In genomic region chr13:93628136-93628535, GRCh38 we compare ENCODE assay signal across 18 cellular contexts.
A peak's percentile ranks its signal among the peaks of the same experiment; 100 is the strongest.
DNase-seq lines count a peak whose midpoint lies in the region; ATAC-seq and TF ChIP-seq lines count a peak whose summit lies in the region.
"Had no signal": no experiment of that assay in that cellular context is flagged by ENCODE, and none has a peak within 500 bp of the region (broad histone marks: within the 10 kb centered on the region; RNA-seq: fewer than 3 reads in every experiment).

No MANE protein-coding gene starts in this region.

- H3K4me3 Mint-ChIP-seq in GM23338, result no peak overlapping the region
- H3K4me3 Mint-ChIP-seq: CD4-positive, CD25-positive, alpha-beta regulatory T cell; IgD-negative memory B cell had no signal

- H3K9ac ChIP-seq in NT2/D1 (ENCODE audit: insufficient read length, low read depth) (no peak overlapping the region), mesendoderm (ENCODE audit: low read length) (no peak overlapping the region)
- H3K9ac ChIP-seq: BLaER1 treated with 17β-estradiol and CSF1 and Interleukin-3, amounts not matched to agents 10 nM and 100 nM had no signal

- no peak overlapping the region for H3K27ac Mint-ChIP-seq in GM23338
- H3K27ac Mint-ChIP-seq: CD4-positive, CD25-positive, alpha-beta regulatory T cell; IgD-negative memory B cell had no signal

- H3K9me3 Mint-ChIP-seq in GM23338, result peaks cover 3% of the 10 kb centered on the region; the same call in 1 of the 3 replicates

- no peaks in the 10 kb centered on the region for H3K27me3 ChIP-seq in GM23338 (ENCODE audit: insufficient read depth)
- H3K27me3 ChIP-seq in NT2/D1 (ENCODE audit: insufficient read depth, insufficient read length), result no peaks in the 10 kb centered on the region
- H3K27me3 ChIP-seq in mesendoderm (ENCODE audit: insufficient read depth, low read length, poor library complexity), result no peaks in the 10 kb centered on the region
- H3K27me3 ChIP-seq: BLaER1 treated with 17β-estradiol and CSF1 and Interleukin-3, amounts not matched to agents 10 nM and 100 nM had no signal

- no peaks in the 10 kb centered on the region for H4K20me1 ChIP-seq in GM23338 (replicated peaks; ENCODE audit: insufficient read depth)
- H4K20me1 ChIP-seq: BLaER1 treated with 17β-estradiol and CSF1 and Interleukin-3, amounts not matched to agents 10 nM and 100 nM had no signal

- no peak overlapping the region for H3K23ac ChIP-seq in mesendoderm (ENCODE audit: low read length)

- no peak overlapping the region for H4K8ac ChIP-seq in mesendoderm (ENCODE audit: low read depth, low read length)

- no peak overlapping the region for H2AK5ac ChIP-seq in mesendoderm (ENCODE audit: low read length)

- H4K5ac ChIP-seq in mesendoderm (ENCODE audit: low read length), result no peak overlapping the region

- H3K36me3 ChIP-seq in GM23338 (ENCODE audit: insufficient read depth) (no peaks in the 10 kb centered on the region), NT2/D1 (ENCODE audit: insufficient read depth, insufficient read length, low read length) (no peaks in the 10 kb centered on the region), mesendoderm (ENCODE audit: control insufficient read depth, insufficient read depth, low read length) (no peaks in the 10 kb centered on the region)
- H3K36me3 ChIP-seq: BLaER1 treated with 17β-estradiol and CSF1 and Interleukin-3, amounts not matched to agents 10 nM and 100 nM had no signal

- no peak overlapping the region for H2BK120ac ChIP-seq in mesendoderm (ENCODE audit: low read depth, low read length)

- H3K18ac ChIP-seq in mesendoderm (ENCODE audit: low read length), result no peak overlapping the region

- H3F3A ChIP-seq in GM23338 (replicated peaks; ENCODE audit: low read depth), result no peaks in the 10 kb centered on the region

- WGBS in mesendoderm (ENCODE audit: extremely low coverage, insufficient coverage, low lambda C conversion rate), result no CpG with 5 or more reads among the region's 1 CpG

- H3K79me2 ChIP-seq in GM23338 (replicated peaks; ENCODE audit: insufficient read depth), result no peaks in the 10 kb centered on the region; the same call in 1 of the 2 replicates
- H3K79me2 ChIP-seq in mesendoderm (ENCODE audit: control insufficient read depth, insufficient read depth, low read length), result no peaks in the 10 kb centered on the region

- H2AFZ ChIP-seq in GM23338, result no peak overlapping the region

- H3K4ac ChIP-seq in mesendoderm (ENCODE audit: low read depth, low read length), result no peak overlapping the region

- no peak overlapping the region for H3K27ac ChIP-seq in GM23338 (ENCODE audit: low read depth)
- H3K27ac ChIP-seq in mesendoderm (ENCODE audit: low read depth, low read length), result no peak overlapping the region
- H3K27ac ChIP-seq: BLaER1 treated with 17β-estradiol and CSF1 and Interleukin-3, amounts not matched to agents 10 nM and 100 nM had no signal

- H3K4me1 ChIP-seq in GM23338 (ENCODE audit: insufficient read depth) (peaks cover 22% of the 10 kb centered on the region), NT2/D1 (ENCODE audit: insufficient read depth, insufficient read length) (no peaks in the 10 kb centered on the region), mesendoderm (ENCODE audit: control insufficient read depth, low read depth, low read length) (no peaks in the 10 kb centered on the region)

- H3K27me3 Mint-ChIP-seq in GM23338 (ENCODE audit: insufficient read depth, low read depth, poor library complexity), result no peaks in the 10 kb centered on the region
- H3K27me3 Mint-ChIP-seq: IgD-negative memory B cell had no signal

- H3K4me2 ChIP-seq in GM23338 (peak overlapping the region; percentile 65), mesendoderm (ENCODE audit: low read length) (no peak overlapping the region)
- H3K4me2 ChIP-seq: BLaER1 treated with 17β-estradiol and CSF1 and Interleukin-3, amounts not matched to agents 10 nM and 100 nM had no signal

- H3K4me1 Mint-ChIP-seq in GM23338, result peaks cover 24% of the 10 kb centered on the region
- H3K4me1 Mint-ChIP-seq: CD4-positive, CD25-positive, alpha-beta regulatory T cell; IgD-negative memory B cell had no signal

- H3K9me2 ChIP-seq in GM23338 (ENCODE audit: insufficient read depth), result no peaks in the 10 kb centered on the region

- no peak for TF ChIP-seq CTCF in GM23338 (conservative IDR thresholded peaks at IDR 0.05; ENCODE audit: low read depth in 2 of 2)

- no peak overlapping the region for H3K56ac ChIP-seq in mesendoderm (ENCODE audit: low read length)

- H2BK5ac ChIP-seq in mesendoderm (ENCODE audit: low read length), result no peak overlapping the region

- DNase-seq in NCI-H524 (lab: John Stamatoyannopoulos, UW), result peak; percentile 4 to 33
- DNase-seq in NCI-H524 treated with DMSO at 0.1 percent for 48 hours (lab: John Stamatoyannopoulos, UW), result no peak
- no peak for DNase-seq in GM23338 (ENCODE audit: low spot score)
- peak; percentile 55 for DNase-seq in NT2/D1 (ENCODE audit: low read depth, low spot score)
- DNase-seq in mesendoderm, result peak; percentile 41
- DNase-seq in 8988T, result no peak
- DNase-seq: ACHN; Calu3; CD4-positive, CD25-positive, alpha-beta regulatory T cell; DMS153; DMS79 treated with DMSO at 0.1 percent for 48 hours; EL; GDM1; GOT3 had no signal

- ATAC-seq in GM23338 (no peak), HG02798 (IDR thresholded peaks at IDR 0.05; ENCODE audit: poor library complexity, unreplicated experiment) (no peak)
- ATAC-seq: HCT116 had no signal

- H3K9me3 ChIP-seq in NT2/D1 (ENCODE audit: insufficient read depth, low read length), result no peaks in the 10 kb centered on the region
- H3K9me3 ChIP-seq: BLaER1 treated with 17β-estradiol and CSF1 and Interleukin-3, amounts not matched to agents 10 nM and 100 nM had no signal

- H3K79me1 ChIP-seq in mesendoderm (ENCODE audit: low read length), result peaks cover 2% of the 10 kb centered on the region

- H3K4me3 ChIP-seq in GM23338 (peak overlapping the region; percentile 19; the same call in 1 of the 2 replicates), NT2/D1 (ENCODE audit: insufficient read length, low read depth) (no peak overlapping the region), mesendoderm (ENCODE audit: low read length) (no peak overlapping the region)
- H3K4me3 ChIP-seq: BLaER1 treated with 17β-estradiol and CSF1 and Interleukin-3, amounts not matched to agents 10 nM and 100 nM had no signal

- H2BK15ac ChIP-seq in mesendoderm (replicated peaks; ENCODE audit: low read depth), result no peak overlapping the region

- H3K36me3 Mint-ChIP-seq in GM23338 (ENCODE audit: low read depth), result peaks cover 5% of the 10 kb centered on the region; the same call in 2 of the 3 replicates
- H3K36me3 Mint-ChIP-seq: CD4-positive, CD25-positive, alpha-beta regulatory T cell; IgD-negative memory B cell had no signal

TF ChIP-seq in GM23338, 12 proteins besides CTCF, POLR2A, EP300 and RAD21 (continues in another document):
- TF ChIP-seq ETS1 (IDR thresholded peaks at IDR 0.05), result no peak

Comparison
In these comparisons a context has a peak if more than half of its experiments do, and no peak if none do; other contexts are left out.
1. DNase-seq: peak in NCI-H524 (2 of 2), NT2/D1 (single experiment) and mesendoderm (single experiment); none in NCI-H524 treated with DMSO at 0.1 percent for 48 hours (single experiment), GM23338 (single experiment) and 8988T (single experiment).